Comparison of ENCODE assay signal across 2 cellular contexts in the genomic region with DNA sequence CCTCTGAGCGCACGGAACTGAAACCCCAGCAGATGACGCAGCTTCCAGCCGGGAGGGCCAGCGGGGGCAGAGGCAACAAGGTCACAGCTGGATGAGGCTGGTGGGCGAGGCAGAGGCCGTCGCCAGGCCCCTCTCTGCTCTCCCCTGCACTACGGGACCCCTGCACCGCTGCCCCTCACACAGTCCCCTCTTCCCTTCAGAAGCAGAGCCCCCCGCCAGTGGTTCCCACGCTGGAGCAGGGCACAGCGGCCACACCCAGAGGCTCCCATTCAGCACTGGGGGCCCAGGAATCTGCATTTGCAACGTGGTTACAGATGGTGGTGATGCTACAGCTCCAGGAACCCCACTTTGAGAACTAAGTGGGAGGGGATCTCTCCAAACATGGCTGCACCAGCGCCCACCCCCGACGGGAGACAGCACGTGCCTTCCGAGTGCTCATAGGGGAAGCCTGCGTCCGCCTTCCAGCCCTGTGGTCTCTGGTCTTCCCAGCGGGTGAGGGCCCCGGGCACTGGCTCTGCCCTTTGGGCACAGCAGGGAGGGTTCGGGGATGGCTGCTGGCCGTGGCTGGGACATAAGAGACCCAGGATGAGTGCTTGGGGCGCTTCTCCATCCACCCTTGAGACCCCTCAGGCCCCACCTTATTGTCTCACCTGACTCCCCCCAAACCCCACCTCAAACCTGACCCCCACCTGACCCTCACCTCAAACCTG.
TF ChIP-seq lines count a peak whose summit lies in the region.

No MANE protein-coding gene starts in this region.

TF ChIP-seq in HepG2, 621 proteins besides CTCF, POLR2A, EP300 and RAD21 (continues in another document):
- 0 out of 2 replicates have a peak, but pooled peaks have one; percentile 56 for TF ChIP-seq HNRNPL (IDR thresholded peaks at IDR 0.05; ENCODE audit: low read depth, low read length)
- TF ChIP-seq EED (CRISPR knock-in tag; IDR thresholded peaks at IDR 0.05) = 0 out of 2 replicates have a peak, but pooled peaks have one; percentile 33
- TF ChIP-seq ARNT2 (CRISPR knock-in tag; IDR thresholded peaks at IDR 0.05; ENCODE audit: low read depth) = no peak
- TF ChIP-seq ZFP82 (CRISPR knock-in tag; IDR thresholded peaks at IDR 0.05; ENCODE audit: borderline replicate concordance) = no peak
- peak; percentile 25; the same call in 1 of the 2 replicates for TF ChIP-seq BHLHE40 (IDR thresholded peaks at IDR 0.05; ENCODE audit: low read length)
- TF ChIP-seq ZFP36L1 (CRISPR knock-in tag; IDR thresholded peaks at IDR 0.05) = no peak
- no peak for TF ChIP-seq ZNF143 (CRISPR knock-in tag; IDR thresholded peaks at IDR 0.05)
- TF ChIP-seq, protein P1, sequence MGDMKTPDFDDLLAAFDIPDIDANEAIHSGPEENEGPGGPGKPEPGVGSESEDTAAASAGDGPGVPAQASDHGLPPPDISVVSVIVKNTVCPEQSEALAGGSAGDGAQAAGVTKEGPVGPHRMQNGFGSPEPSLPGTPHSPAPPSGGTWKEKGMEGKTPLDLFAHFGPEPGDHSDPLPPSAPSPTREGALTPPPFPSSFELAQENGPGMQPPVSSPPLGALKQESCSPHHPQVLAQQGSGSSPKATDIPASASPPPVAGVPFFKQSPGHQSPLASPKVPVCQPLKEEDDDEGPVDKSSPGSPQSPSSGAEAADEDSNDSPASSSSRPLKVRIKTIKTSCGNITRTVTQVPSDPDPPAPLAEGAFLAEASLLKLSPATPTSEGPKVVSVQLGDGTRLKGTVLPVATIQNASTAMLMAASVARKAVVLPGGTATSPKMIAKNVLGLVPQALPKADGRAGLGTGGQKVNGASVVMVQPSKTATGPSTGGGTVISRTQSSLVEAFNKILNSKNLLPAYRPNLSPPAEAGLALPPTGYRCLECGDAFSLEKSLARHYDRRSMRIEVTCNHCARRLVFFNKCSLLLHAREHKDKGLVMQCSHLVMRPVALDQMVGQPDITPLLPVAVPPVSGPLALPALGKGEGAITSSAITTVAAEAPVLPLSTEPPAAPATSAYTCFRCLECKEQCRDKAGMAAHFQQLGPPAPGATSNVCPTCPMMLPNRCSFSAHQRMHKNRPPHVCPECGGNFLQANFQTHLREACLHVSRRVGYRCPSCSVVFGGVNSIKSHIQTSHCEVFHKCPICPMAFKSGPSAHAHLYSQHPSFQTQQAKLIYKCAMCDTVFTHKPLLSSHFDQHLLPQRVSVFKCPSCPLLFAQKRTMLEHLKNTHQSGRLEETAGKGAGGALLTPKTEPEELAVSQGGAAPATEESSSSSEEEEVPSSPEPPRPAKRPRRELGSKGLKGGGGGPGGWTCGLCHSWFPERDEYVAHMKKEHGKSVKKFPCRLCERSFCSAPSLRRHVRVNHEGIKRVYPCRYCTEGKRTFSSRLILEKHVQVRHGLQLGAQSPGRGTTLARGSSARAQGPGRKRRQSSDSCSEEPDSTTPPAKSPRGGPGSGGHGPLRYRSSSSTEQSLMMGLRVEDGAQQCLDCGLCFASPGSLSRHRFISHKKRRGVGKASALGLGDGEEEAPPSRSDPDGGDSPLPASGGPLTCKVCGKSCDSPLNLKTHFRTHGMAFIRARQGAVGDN (CRISPR knock-in tag; IDR thresholded peaks at IDR 0.05) = peak; percentile 14
- no peak for TF ChIP-seq ZNF350 (CRISPR knock-in tag; IDR thresholded peaks at IDR 0.05; ENCODE audit: borderline replicate concordance, low read depth)
- 0 out of 2 replicates have a peak, but pooled peaks have one; percentile 30 for TF ChIP-seq MEIS1 (CRISPR knock-in tag; IDR thresholded peaks at IDR 0.05; ENCODE audit: borderline replicate concordance)
- TF ChIP-seq, protein P2, sequence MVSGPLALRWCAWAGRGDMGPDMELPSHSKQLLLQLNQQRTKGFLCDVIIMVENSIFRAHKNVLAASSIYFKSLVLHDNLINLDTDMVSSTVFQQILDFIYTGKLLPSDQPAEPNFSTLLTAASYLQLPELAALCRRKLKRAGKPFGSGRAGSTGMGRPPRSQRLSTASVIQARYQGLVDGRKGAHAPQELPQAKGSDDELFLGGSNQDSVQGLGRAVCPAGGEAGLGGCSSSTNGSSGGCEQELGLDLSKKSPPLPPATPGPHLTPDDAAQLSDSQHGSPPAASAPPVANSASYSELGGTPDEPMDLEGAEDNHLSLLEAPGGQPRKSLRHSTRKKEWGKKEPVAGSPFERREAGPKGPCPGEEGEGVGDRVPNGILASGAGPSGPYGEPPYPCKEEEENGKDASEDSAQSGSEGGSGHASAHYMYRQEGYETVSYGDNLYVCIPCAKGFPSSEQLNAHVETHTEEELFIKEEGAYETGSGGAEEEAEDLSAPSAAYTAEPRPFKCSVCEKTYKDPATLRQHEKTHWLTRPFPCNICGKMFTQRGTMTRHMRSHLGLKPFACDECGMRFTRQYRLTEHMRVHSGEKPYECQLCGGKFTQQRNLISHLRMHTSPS (CRISPR knock-in tag; IDR thresholded peaks at IDR 0.05; ENCODE audit: low read depth) = 0 out of 2 replicates have a peak, but pooled peaks have one; percentile 3
- TF ChIP-seq MTA1 (CRISPR knock-in tag; IDR thresholded peaks at IDR 0.05; ENCODE audit: borderline replicate concordance) = 0 out of 2 replicates have a peak, but pooled peaks have one; percentile 23
- no peak for TF ChIP-seq HOXA5 (CRISPR knock-in tag; IDR thresholded peaks at IDR 0.05)
- no peak for TF ChIP-seq RBM22 (optimal IDR thresholded peaks at IDR 0.05; ENCODE audit: low read length)
- TF ChIP-seq, protein P3, sequence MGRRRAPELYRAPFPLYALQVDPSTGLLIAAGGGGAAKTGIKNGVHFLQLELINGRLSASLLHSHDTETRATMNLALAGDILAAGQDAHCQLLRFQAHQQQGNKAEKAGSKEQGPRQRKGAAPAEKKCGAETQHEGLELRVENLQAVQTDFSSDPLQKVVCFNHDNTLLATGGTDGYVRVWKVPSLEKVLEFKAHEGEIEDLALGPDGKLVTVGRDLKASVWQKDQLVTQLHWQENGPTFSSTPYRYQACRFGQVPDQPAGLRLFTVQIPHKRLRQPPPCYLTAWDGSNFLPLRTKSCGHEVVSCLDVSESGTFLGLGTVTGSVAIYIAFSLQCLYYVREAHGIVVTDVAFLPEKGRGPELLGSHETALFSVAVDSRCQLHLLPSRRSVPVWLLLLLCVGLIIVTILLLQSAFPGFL (CRISPR knock-in tag; IDR thresholded peaks at IDR 0.05) = no peak

TF ChIP-seq in SK-N-SH treated with all-trans-retinoic acid at 6 μM for 48 hours, 23 proteins besides CTCF, POLR2A, EP300 and RAD21:
- TF ChIP-seq ISL1 (CRISPR knock-in tag; IDR thresholded peaks at IDR 0.05) (no peak), BACH2 (CRISPR knock-in tag; IDR thresholded peaks at IDR 0.05; ENCODE audit: borderline replicate concordance) (no peak), ARNTL (CRISPR knock-in tag; IDR thresholded peaks at IDR 0.05; ENCODE audit: borderline replicate concordance, low read depth) (no peak), RARB (CRISPR knock-in tag; IDR thresholded peaks at IDR 0.05) (no peak), ZFP3 (CRISPR knock-in tag; IDR thresholded peaks at IDR 0.05) (no peak), TSHZ2 (CRISPR knock-in tag; IDR thresholded peaks at IDR 0.05) (no peak)
